Comparison of ENCODE assay signal across 8 cellular contexts in the genomic region with DNA sequence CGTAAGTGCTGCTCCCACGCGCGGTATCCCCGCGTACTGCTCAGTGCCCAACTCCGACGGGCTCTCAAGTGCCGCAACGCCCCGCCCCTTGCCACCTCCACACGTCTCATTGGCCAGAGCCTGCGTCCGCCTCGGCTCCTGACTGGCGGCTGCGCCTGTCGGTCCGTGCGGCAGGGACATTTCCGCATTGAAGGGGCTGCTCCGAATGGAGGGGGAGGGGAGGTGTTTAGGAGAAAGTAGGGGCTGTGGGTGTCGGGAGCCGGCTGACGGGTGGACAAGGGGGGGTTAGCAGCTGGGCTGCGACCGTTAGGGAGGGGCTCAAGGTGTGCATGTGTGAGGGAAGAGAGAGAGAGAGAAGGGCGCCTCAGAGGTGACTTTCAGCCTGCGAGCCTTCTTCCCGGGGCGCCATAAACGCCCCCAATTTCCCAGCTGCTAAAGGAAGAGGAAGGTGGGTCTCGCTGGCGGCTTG. TPM values are rescaled to one million over a fixed set of nuclear protein-coding genes. Genes with fewer than 3 reads are reported as not detected.
DNase-seq lines count a peak whose midpoint lies in the region; ATAC-seq and TF ChIP-seq lines count a peak whose summit lies in the region.

No MANE protein-coding gene starts in this region.

- no peaks in the 10 kb centered on the region for H3K9me3 Mint-ChIP-seq in IgD-negative memory B cell

- no peaks in the 10 kb centered on the region for H3K9me3 ChIP-seq in mucosa of descending colon

- H3K27ac Mint-ChIP-seq in IgD-negative memory B cell: peak overlapping the region; percentile 91 to 99 (median 94)

- H3K4me1 Mint-ChIP-seq in IgD-negative memory B cell: peaks cover 32 to 42% (median 38%) of the 10 kb centered on the region in 3 donors

- no peaks in the 10 kb centered on the region for H3K36me3 Mint-ChIP-seq in IgD-negative memory B cell

- peak; percentile 98 for DNase-seq in DMS153 (lab: John Stamatoyannopoulos, UW)
- peak; percentile 96 for DNase-seq in OCI-M1 (lab: John Stamatoyannopoulos, UW)
- peak; percentile 97 for DNase-seq in activated T-cell treated with anti-CD3 and anti-CD28 coated beads for 48 hours (ENCODE audit: low read depth)
- DNase-seq in epithelial cell of prostate (ENCODE audit: low read depth, low spot score): peak; percentile 88
- peak; percentile 99 for DNase-seq in mucosa of descending colon
- peak; percentile 90 to 94 for DNase-seq in stimulated activated CD8-positive, alpha-beta memory T cell treated with anti-CD3 and anti-CD28 coated beads, Interleukin-4, amount 100 ng/mL, for 1 hour (ENCODE audit: low read depth in 2 of 2, low spot score in 1 of 2)

- intact Hi-C loops in mucosa of descending colon (cut with DNase I, micrococcal nuclease): no loop called here

- ATAC-seq in GM21576 (IDR thresholded peaks at IDR 0.05; ENCODE audit: unreplicated experiment): peak; percentile 91
- ATAC-seq in mucosa of descending colon: peak; percentile 90

- H3K4me3 Mint-ChIP-seq in IgD-negative memory B cell: peak overlapping the region; percentile 89 to 100 (median 98)

- peak overlapping the region; percentile 96 for H3K27ac ChIP-seq in epithelial cell of prostate

- no peak for TF ChIP-seq CTCF in mucosa of descending colon (IDR thresholded peaks at IDR 0.05)

- no peaks in the 10 kb centered on the region for H3K27me3 Mint-ChIP-seq in IgD-negative memory B cell

- peaks cover 23% of the 10 kb centered on the region for H3K4me1 ChIP-seq in mucosa of descending colon (ENCODE audit: low read depth)

- no peaks in the 10 kb centered on the region for H3K36me3 ChIP-seq in mucosa of descending colon (ENCODE audit: low read depth)

- peak overlapping the region; percentile 88 for H3K4me3 ChIP-seq in mucosa of descending colon

RNA-seq across cellular contexts. Expression of a gene that starts 0.9 kb away (rescaled TPM):
- polyA plus RNA-seq in IgD-negative memory B cell: 79.8 TPM
- 100 to 1,000 TPM; 408 to 683 (median 538) TPM for total RNA-seq in mucosa of descending colon

Comparison
In these comparisons a context has a peak if more than half of its experiments do, and no peak if none do; other contexts are left out.
1. Peak in every context shown above with its lines: DNase-seq, ATAC-seq, H3K4me3 ChIP-seq and H3K27ac ChIP-seq.